In the genomic region with DNA sequence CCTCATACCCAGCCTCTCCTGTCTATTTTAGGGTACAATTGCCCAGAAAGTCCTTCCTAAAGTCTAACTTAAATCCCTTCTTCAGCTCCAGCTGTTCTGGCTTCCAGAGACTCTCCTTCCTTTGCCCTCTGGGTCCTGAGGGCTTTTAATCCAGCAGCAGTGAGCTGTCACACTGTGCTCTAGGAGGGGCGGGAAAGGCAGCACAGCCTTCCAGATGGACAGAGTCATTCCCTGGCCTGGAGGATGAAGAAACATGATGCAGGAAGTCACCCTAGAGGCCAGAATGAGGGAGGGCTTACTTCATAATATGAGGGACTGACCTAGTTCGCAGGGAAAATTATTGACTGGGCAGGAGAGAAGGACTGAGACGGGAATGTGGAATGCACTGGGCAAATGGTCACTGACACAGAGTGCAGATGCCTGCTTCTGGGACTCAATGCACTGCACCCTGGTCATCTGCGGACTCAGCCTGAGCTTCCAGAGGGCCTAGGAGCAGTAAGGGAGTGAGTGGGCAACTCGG, we compare ENCODE assay signal across 10 cellular contexts. TPM values are rescaled to one million over a fixed set of nuclear protein-coding genes. Genes with fewer than 3 reads are reported as not detected.
DNase-seq lines count a peak whose midpoint lies in the region; ATAC-seq, FAIRE-seq and TF ChIP-seq lines count a peak whose summit lies in the region.
"Had no signal": no experiment of that assay in that cellular context is flagged by ENCODE, and none has a peak within 500 bp of the region (broad histone marks: within the 10 kb centered on the region; RNA-seq: fewer than 3 reads in every experiment).

No MANE protein-coding gene starts in this region.

- no peak for ATAC-seq in HG02938 (IDR thresholded peaks at IDR 0.05; ENCODE audit: unreplicated experiment)

- H3K4me3 ChIP-seq in bronchial epithelial cell (ENCODE audit: low read depth, low read length), result no peak overlapping the region
- no peak overlapping the region for H3K4me3 ChIP-seq in mesendoderm (ENCODE audit: low read length)
- no peak overlapping the region for H3K4me3 ChIP-seq in Karpas-422 (ENCODE audit: low read length)
- H3K4me3 ChIP-seq: SK-N-MC had no signal

- no peak overlapping the region for H3K4me2 ChIP-seq in mesendoderm (ENCODE audit: low read length)
- H3K4me2 ChIP-seq in Karpas-422 (ENCODE audit: low read depth, low read length, poor library complexity, severe bottlenecking), result no peak overlapping the region

- H3K36me3 ChIP-seq in bronchial epithelial cell (ENCODE audit: control insufficient read depth, insufficient read depth, low read length) (no peaks in the 10 kb centered on the region), mesendoderm (ENCODE audit: control insufficient read depth, insufficient read depth, low read length) (no peaks in the 10 kb centered on the region), Karpas-422 (ENCODE audit: insufficient read depth, low read length) (no peaks in the 10 kb centered on the region)

- H3K9me3 ChIP-seq in Karpas-422 (ENCODE audit: low read length), result no peaks in the 10 kb centered on the region

- H2AFZ ChIP-seq in Karpas-422 (ENCODE audit: low read length), result no peak overlapping the region

- H3K27me3 Mint-ChIP-seq in activated naive CD4-positive, alpha-beta T cell treated with anti-CD3 and anti-CD28 coated beads, Interleukin-2, amount 50 U/mL, for 24 hours, result no peaks in the 10 kb centered on the region

- H3K4ac ChIP-seq in mesendoderm (ENCODE audit: low read depth, low read length), result no peak overlapping the region

- H3K9me3 Mint-ChIP-seq in activated naive CD4-positive, alpha-beta T cell treated with anti-CD3 and anti-CD28 coated beads, Interleukin-2, amount 50 U/mL, for 24 hours, result no peaks in the 10 kb centered on the region

- H3K79me2 ChIP-seq in mesendoderm (ENCODE audit: control insufficient read depth, insufficient read depth, low read length), result no peaks in the 10 kb centered on the region
- no peaks in the 10 kb centered on the region for H3K79me2 ChIP-seq in Karpas-422 (ENCODE audit: low read length)

- no peaks in the 10 kb centered on the region for H3K27me3 ChIP-seq in bronchial epithelial cell (ENCODE audit: control insufficient read depth, insufficient read depth, low read length)
- H3K27me3 ChIP-seq in mesendoderm (ENCODE audit: insufficient read depth, low read length, poor library complexity), result no peaks in the 10 kb centered on the region
- no peaks in the 10 kb centered on the region for H3K27me3 ChIP-seq in Karpas-422 (ENCODE audit: low read length)

- H3K4me1 Mint-ChIP-seq in activated naive CD4-positive, alpha-beta T cell treated with anti-CD3 and anti-CD28 coated beads, Interleukin-2, amount 50 U/mL, for 24 hours, result peaks cover 70% of the 10 kb centered on the region

- H3K56ac ChIP-seq in mesendoderm (ENCODE audit: low read length), result no peak overlapping the region

- H4K5ac ChIP-seq in mesendoderm (ENCODE audit: low read length), result no peak overlapping the region

- H3K4me1 ChIP-seq in mesendoderm (ENCODE audit: control insufficient read depth, low read depth, low read length) (peaks cover 2% of the 10 kb centered on the region), Karpas-422 (ENCODE audit: low read length) (no peaks in the 10 kb centered on the region)

- WGBS in mesendoderm (ENCODE audit: extremely low coverage, insufficient coverage, low lambda C conversion rate), result no CpG with 5 or more reads among the region's 5 CpGs

- peaks cover 4% of the 10 kb centered on the region; the same call in 1 of the 2 replicates for H4K20me1 ChIP-seq in Karpas-422 (ENCODE audit: insufficient read depth, low read depth, low read length)

- H3K9ac ChIP-seq in mesendoderm (ENCODE audit: low read length) (no peak overlapping the region), Karpas-422 (ENCODE audit: low read length) (no peak overlapping the region)

- H2AK5ac ChIP-seq in mesendoderm (ENCODE audit: low read length), result no peak overlapping the region

- H2BK15ac ChIP-seq in mesendoderm (replicated peaks; ENCODE audit: low read depth), result no peak overlapping the region

- no peak overlapping the region for H2BK120ac ChIP-seq in mesendoderm (ENCODE audit: low read depth, low read length)

- peaks cover 35% of the 10 kb centered on the region for H3K36me3 Mint-ChIP-seq in activated naive CD4-positive, alpha-beta T cell treated with anti-CD3 and anti-CD28 coated beads, Interleukin-2, amount 50 U/mL, for 24 hours

- FAIRE-seq in bronchial epithelial cell (lab: Jason Lieb, UNC), result no peak

- no peak overlapping the region for H2BK5ac ChIP-seq in mesendoderm (ENCODE audit: low read length)

- no peak overlapping the region for H3K23ac ChIP-seq in mesendoderm (ENCODE audit: low read length)

- H3K27ac ChIP-seq in mesendoderm (ENCODE audit: low read depth, low read length) (no peak overlapping the region), Karpas-422 (ENCODE audit: low read length) (no peak overlapping the region)
- H3K27ac ChIP-seq: SK-N-MC had no signal

- no peak overlapping the region for H4K8ac ChIP-seq in mesendoderm (ENCODE audit: low read depth, low read length)

- H3K27ac Mint-ChIP-seq in activated naive CD4-positive, alpha-beta T cell treated with anti-CD3 and anti-CD28 coated beads, Interleukin-2, amount 50 U/mL, for 24 hours, result peak overlapping the region; percentile 100

- H3K9me2 ChIP-seq in Karpas-422 (replicated peaks; ENCODE audit: insufficient read depth, low read length), result no peaks in the 10 kb centered on the region

- no peak for TF ChIP-seq CTCF in bronchial epithelial cell (IDR thresholded peaks at IDR 0.05; ENCODE audit: insufficient read depth, low read length, severe bottlenecking)

- H3K4me3 Mint-ChIP-seq in activated naive CD4-positive, alpha-beta T cell treated with anti-CD3 and anti-CD28 coated beads, Interleukin-2, amount 50 U/mL, for 24 hours, result peak overlapping the region; percentile 97

- H3K79me1 ChIP-seq in mesendoderm (ENCODE audit: low read length), result no peaks in the 10 kb centered on the region

- no peak for DNase-seq in activated naive CD4-positive, alpha-beta T cell (lab: John Stamatoyannopoulos, UW)
- DNase-seq in bronchial epithelial cell (ENCODE audit: low read depth) (peak; percentile 71), mesendoderm (peak; percentile 34), Karpas-422 (no peak), NOMO-1 treated with DMSO at 0.1 percent for 48 hours (lab: John Stamatoyannopoulos, UW; ENCODE audit: unreplicated experiment) (no peak), COR-L47 (lab: John Stamatoyannopoulos, UW) (no peak)

- no peak overlapping the region for H3K18ac ChIP-seq in mesendoderm (ENCODE audit: low read length)

RNA-seq across cellular contexts. Expression of gene SH2D2A, which starts 1.3 kb away (rescaled TPM):
- 1.2 and 1.8 TPM in 2 replicates for total RNA-seq in bronchial epithelial cell
- 6.7 TPM for polyA plus RNA-seq in mesendoderm (2013, experiment 1 of 2)
- polyA plus RNA-seq in mesendoderm (2013, experiment 2 of 2), result 6.1 TPM
- total RNA-seq in Karpas-422 (2014; rRNA removed; shearing (Covaris generic); ENCODE audit: low replicate concordance), result not detected in 2 replicates

RNA-seq across cellular contexts. Expression of gene INSRR, which starts 43.5 kb away (rescaled TPM):
- not detected in 2 replicates for total RNA-seq in bronchial epithelial cell
- polyA plus RNA-seq in mesendoderm (2013, experiment 1 of 2), result not detected
- under 0.01 TPM for polyA plus RNA-seq in mesendoderm (2013, experiment 2 of 2)
- not detected in 2 replicates for total RNA-seq in Karpas-422 (2014; rRNA removed; shearing (Covaris generic); ENCODE audit: low replicate concordance)
- total RNA-seq: kidney epithelial cell had no signal

RNA-seq across cellular contexts. Expression of gene NTRK1, which starts 45.3 kb away (rescaled TPM):
- not detected in 2 replicates for total RNA-seq in bronchial epithelial cell
- polyA plus RNA-seq in mesendoderm (2013, experiment 1 of 2), result 0.04 TPM
- 0.03 TPM for polyA plus RNA-seq in mesendoderm (2013, experiment 2 of 2)
- not detected in 2 replicates for total RNA-seq in Karpas-422 (2014; rRNA removed; shearing (Covaris generic); ENCODE audit: low replicate concordance)
- total RNA-seq: kidney epithelial cell had no signal

RNA-seq across cellular contexts. Expression of gene PRCC, which starts 48.0 kb away (rescaled TPM):
- 9.2 and 11.5 TPM in 2 replicates for total RNA-seq in bronchial epithelial cell
- 153 TPM for polyA plus RNA-seq in mesendoderm (2013, experiment 1 of 2)
- 139 TPM for polyA plus RNA-seq in mesendoderm (2013, experiment 2 of 2)
- total RNA-seq in Karpas-422 (2014; rRNA removed; shearing (Covaris generic); ENCODE audit: low replicate concordance), result 39.6 and 50.0 TPM in 2 replicates

Comparison
In these comparisons a context has a peak if more than half of its experiments do, and no peak if none do; other contexts are left out.
1. DNase-seq: peak in bronchial epithelial cell (single experiment) and mesendoderm (single experiment); none in activated naive CD4-positive, alpha-beta T cell (0 of 4), Karpas-422 (single experiment), NOMO-1 treated with DMSO at 0.1 percent for 48 hours (single experiment) and COR-L47 (single experiment).